8 cellular contexts compared by ENCODE assay signal in genomic region chr3:27312044-27312668, GRCh38. TPM values are rescaled to one million over a fixed set of nuclear protein-coding genes. Genes with fewer than 3 reads are reported as not detected.
DNase-seq lines count a peak whose midpoint lies in the region; ATAC-seq, FAIRE-seq and TF ChIP-seq lines count a peak whose summit lies in the region.

No MANE protein-coding gene starts in this region.

- in situ Hi-C loops in ACHN (cut with HindIII; ENCODE audit: low pct_ligation_motif_present, low pct_unique_long_range_greater_than_20kb, low sequenced_read_pairs), result no loop called here

- H3K9me3 ChIP-seq in Karpas-422 (ENCODE audit: low read length), result no peaks in the 10 kb centered on the region
- no peaks in the 10 kb centered on the region for H3K9me3 ChIP-seq in RWPE2 (ENCODE audit: severe bottlenecking)

- H3K36me3 ChIP-seq in Karpas-422 (ENCODE audit: insufficient read depth, low read length) (no peaks in the 10 kb centered on the region), RWPE2 (ENCODE audit: low read depth) (no peaks in the 10 kb centered on the region)

- no peak overlapping the region for H3K27ac Mint-ChIP-seq in activated CD4-positive, alpha-beta memory T cell treated with anti-CD3 and anti-CD28 coated beads, Interleukin-2, amount 10 ng/mL, durations not matched to agents 7 days and 5 days

- peak; percentile 89 for TF ChIP-seq CTCF in RWPE2 (IDR thresholded peaks at IDR 0.05; ENCODE audit: poor library complexity, severe bottlenecking)

- no peaks in the 10 kb centered on the region for H3K4me1 Mint-ChIP-seq in activated CD4-positive, alpha-beta memory T cell treated with anti-CD3 and anti-CD28 coated beads, Interleukin-2, amount 10 ng/mL, durations not matched to agents 7 days and 5 days

- CTCF ChIA-PET in activated CD4-positive, alpha-beta memory T cell treated with anti-CD3 and anti-CD28 coated beads, Interleukin-2, amount 10 ng/mL, durations not matched to agents 7 days and 5 days (lab: Charles Lee), result interaction anchor here (0.9 to 7.9 kb wide), 6 partner anchors 9 to 400 kb away, joined by 3 to 56 read pairs (median 5); no protein-coding TSS in a partner anchor

- POLR2A ChIA-PET in activated CD4-positive, alpha-beta memory T cell treated with anti-CD3 and anti-CD28 coated beads, Interleukin-2, amount 10 ng/mL, durations not matched to agents 7 days and 5 days (lab: Charles Lee), result no interaction called here

- no peaks in the 10 kb centered on the region for H3K27me3 ChIP-seq in Karpas-422 (ENCODE audit: low read length)
- no peaks in the 10 kb centered on the region for H3K27me3 ChIP-seq in RWPE2 (ENCODE audit: insufficient read depth, poor library complexity, severe bottlenecking)

- H3K9me3 Mint-ChIP-seq in activated CD4-positive, alpha-beta memory T cell treated with anti-CD3 and anti-CD28 coated beads, Interleukin-2, amount 10 ng/mL, durations not matched to agents 7 days and 5 days, result no peaks in the 10 kb centered on the region

- peak; percentile 71 for ATAC-seq in RWPE2 (ENCODE audit: low read depth)

- no peaks in the 10 kb centered on the region for H3K27me3 Mint-ChIP-seq in activated CD4-positive, alpha-beta memory T cell treated with anti-CD3 and anti-CD28 coated beads, Interleukin-2, amount 10 ng/mL, durations not matched to agents 7 days and 5 days

- no peak overlapping the region for H3K27ac ChIP-seq in Karpas-422 (ENCODE audit: low read length)
- no peak overlapping the region for H3K27ac ChIP-seq in RWPE2 (ENCODE audit: poor library complexity, severe bottlenecking)

- H2AFZ ChIP-seq in Karpas-422 (ENCODE audit: low read length), result no peak overlapping the region

- H3K4me3 ChIP-seq in Karpas-422 (ENCODE audit: low read length), result no peak overlapping the region
- H3K4me3 ChIP-seq in RWPE2 (ENCODE audit: severe bottlenecking), result no peak overlapping the region

- TF ChIP-seq POLR2A in H54 (IDR thresholded peaks at IDR 0.05; ENCODE audit: low read depth, low read length), result no peak

- no peaks in the 10 kb centered on the region for H3K9me2 ChIP-seq in Karpas-422 (replicated peaks; ENCODE audit: insufficient read depth, low read length)

- peak; percentile 97 for FAIRE-seq in H54 (lab: Jason Lieb, UNC)

- H3K4me2 ChIP-seq in Karpas-422 (ENCODE audit: low read depth, low read length, poor library complexity, severe bottlenecking), result no peak overlapping the region

- H3K79me2 ChIP-seq in Karpas-422 (ENCODE audit: low read length), result no peaks in the 10 kb centered on the region

- no peak overlapping the region for H3K9ac ChIP-seq in Karpas-422 (ENCODE audit: low read length)

- H3K4me3 Mint-ChIP-seq in activated CD4-positive, alpha-beta memory T cell treated with anti-CD3 and anti-CD28 coated beads, Interleukin-2, amount 10 ng/mL, durations not matched to agents 7 days and 5 days, result no peak overlapping the region

- H3K4me1 ChIP-seq in Karpas-422 (ENCODE audit: low read length), result no peaks in the 10 kb centered on the region
- peaks cover 5% of the 10 kb centered on the region for H3K4me1 ChIP-seq in RWPE2 (ENCODE audit: insufficient read depth, poor library complexity, severe bottlenecking)

- H3K36me3 Mint-ChIP-seq in activated CD4-positive, alpha-beta memory T cell treated with anti-CD3 and anti-CD28 coated beads, Interleukin-2, amount 10 ng/mL, durations not matched to agents 7 days and 5 days (ENCODE audit: low read depth), result no peaks in the 10 kb centered on the region

- DNase-seq in ACHN (peak; percentile 77), GM04504 (ENCODE audit: low read depth) (peak; percentile 62), H54 (ENCODE audit: insufficient read length, low spot score) (peak; percentile 19), Karpas-422 (peak; percentile 84), RWPE2 (ENCODE audit: low spot score) (no peak), epidermal melanocyte (ENCODE audit: insufficient read length, low spot score) (peak; percentile 58), midbrain (lab: John Stamatoyannopoulos, UW) (peak; percentile 56)
- DNase-seq in activated CD4-positive, alpha-beta memory T cell treated with anti-CD3 and anti-CD28 coated beads, Interleukin-2, amount 10 ng/mL, durations not matched to agents 7 days and 5 days, result no peak

- no peaks in the 10 kb centered on the region for H4K20me1 ChIP-seq in Karpas-422 (ENCODE audit: insufficient read depth, low read depth, low read length)

RNA-seq across cellular contexts. Expression of gene NEK10, which starts 57.0 kb away (rescaled TPM):
- 0.34 and 0.72 TPM in 2 replicates for total RNA-seq in Karpas-422 (2014; rRNA removed; shearing (Covaris generic); ENCODE audit: low replicate concordance)
- under 1 TPM; 0.35 to 0.86 TPM for total RNA-seq in activated CD4-positive, alpha-beta memory T cell treated with anti-CD3 and anti-CD28 coated beads, Interleukin-2, amount 10 ng/mL, durations not matched to agents 7 days and 5 days

Comparison
In these comparisons a context has a peak if more than half of its experiments do, and no peak if none do; other contexts are left out.
1. DNase-seq: peak in ACHN (single experiment), GM04504 (single experiment), H54 (single experiment), Karpas-422 (single experiment), epidermal melanocyte (single experiment) and midbrain (single experiment); none in RWPE2 (single experiment) and activated CD4-positive, alpha-beta memory T cell treated with anti-CD3 and anti-CD28 coated beads, Interleukin-2, amount 10 ng/mL, durations not matched to agents 7 days and 5 days (single experiment).